Comparison of ENCODE assay signal across 9 cellular contexts in the genomic region with DNA sequence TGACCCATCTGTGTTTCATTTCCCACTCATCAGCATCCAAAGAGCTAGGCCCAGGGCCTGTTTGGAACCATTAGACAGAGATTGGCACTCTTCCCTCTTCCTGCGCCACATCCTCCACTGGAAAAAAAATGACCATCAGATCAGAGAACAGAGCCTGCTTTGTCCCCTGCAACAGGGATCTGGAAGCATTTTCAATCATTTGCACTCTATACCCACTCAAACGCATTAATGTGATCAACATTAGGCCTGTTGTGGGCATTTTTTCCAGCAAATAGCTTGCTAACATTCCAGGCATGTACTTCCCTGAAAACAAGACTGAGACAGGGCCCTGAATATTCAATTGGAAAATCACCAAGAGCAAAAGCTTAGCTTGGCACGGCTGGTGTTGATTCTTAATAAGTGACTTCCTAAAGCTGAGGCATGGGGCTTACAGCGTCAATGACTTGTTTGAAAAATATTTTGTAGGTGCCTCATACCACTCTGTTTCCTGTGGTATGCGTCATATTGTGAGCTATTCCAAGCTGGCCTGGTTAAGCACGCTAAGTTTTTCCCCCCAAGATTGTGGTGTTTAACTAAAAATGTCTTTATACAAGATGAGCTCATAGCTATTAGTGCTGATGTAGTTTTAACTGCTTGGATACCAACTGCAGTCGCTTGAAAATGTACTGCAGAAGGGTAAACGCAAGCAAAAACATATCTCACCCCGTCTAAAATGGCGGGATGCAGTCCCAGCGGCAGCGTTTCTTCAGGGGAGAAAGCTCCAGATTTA.
A peak's percentile ranks its signal among the peaks of the same experiment; 100 is the strongest.
DNase-seq lines count a peak whose midpoint lies in the region; ATAC-seq and TF ChIP-seq lines count a peak whose summit lies in the region.
"Had no signal": no experiment of that assay in that cellular context is flagged by ENCODE, and none has a peak within 500 bp of the region (broad histone marks: within the 10 kb centered on the region; RNA-seq: fewer than 3 reads in every experiment).

No MANE protein-coding gene starts in this region.

- TF ChIP-seq CTCF in astrocyte of the spinal cord (IDR thresholded peaks at IDR 0.05; ENCODE audit: low read depth, low read length) = no peak

- in situ Hi-C loops in astrocyte of the spinal cord (cut with HindIII; ENCODE audit: low sequenced_read_pairs) = no loop called here

- H3K4me1 ChIP-seq in right cardiac atrium (ENCODE audit: control insufficient read depth, insufficient read depth, low read length) = no peaks in the 10 kb centered on the region

- intact Hi-C loops in right cardiac atrium (cut with DNase I) (no loop called here), sciatic nerve (cut with DNase I) (no loop called here)

- no peak overlapping the region for H3K4me3 ChIP-seq in astrocyte of the spinal cord (ENCODE audit: low read depth, low read length)
- H3K4me3 ChIP-seq in right cardiac atrium (ENCODE audit: low read length) = no peak overlapping the region

- ATAC-seq in right cardiac atrium (peak; percentile 94 to 97), sciatic nerve (peak; percentile 90), GM21786 (IDR thresholded peaks at IDR 0.05; ENCODE audit: unreplicated experiment) (no peak), GM18870 (IDR thresholded peaks at IDR 0.05; ENCODE audit: unreplicated experiment) (no peak)

- DNase-seq in GM04504 (ENCODE audit: low read depth) = peak; percentile 96
- peak; percentile 100 for DNase-seq in astrocyte of the spinal cord (ENCODE audit: low read depth, low spot score)
- peak; percentile 31 to 47 (median 34) for DNase-seq in right cardiac atrium
- no peak for DNase-seq in sciatic nerve (ENCODE audit: low spot score)
- no peak for DNase-seq in HuH-7 (ENCODE audit: low spot score)
- DNase-seq in Kasumi-1 (lab: John Stamatoyannopoulos, UW) = no peak
- DNase-seq: activated effector memory CD4-positive, alpha-beta T cell treated with anti-CD3 and anti-CD28 coated beads, Interleukin-2, amount 50 U/mL, for 16 hours had no signal

- no peaks in the 10 kb centered on the region for H3K9me3 ChIP-seq in right cardiac atrium (ENCODE audit: control insufficient read depth, low read length)

- peak overlapping the region; percentile 42 for H3K27ac ChIP-seq in right cardiac atrium (ENCODE audit: low read length)

- WGBS in right cardiac atrium = 57% methylated on average over 12 of the region's 12 CpGs

- H3K27me3 ChIP-seq in right cardiac atrium (ENCODE audit: control insufficient read depth, insufficient read depth) = no peaks in the 10 kb centered on the region

Comparison
In these comparisons a context has a peak if more than half of its experiments do, and no peak if none do; other contexts are left out.
1. DNase-seq: peak in GM04504 (single experiment), astrocyte of the spinal cord (single experiment) and right cardiac atrium (3 of 3); none in sciatic nerve (single experiment), HuH-7 (single experiment) and Kasumi-1 (0 of 2).
2. ATAC-seq: peak in right cardiac atrium (2 of 2) and sciatic nerve (single experiment); none in GM21786 (single experiment) and GM18870 (single experiment).